ENCODE assay signal across 19 cellular contexts in genomic region chr11:103582351-103582909, GRCh38.
"Had no signal": no experiment of that assay in that cellular context is flagged by ENCODE, and none has a peak within 500 bp of the region (broad histone marks: within the 10 kb centered on the region; RNA-seq: fewer than 3 reads in every experiment).

No MANE protein-coding gene starts in this region.

- H3K27me3 Mint-ChIP-seq: activated naive CD8-positive, alpha-beta T cell treated with anti-CD3 and anti-CD28 coated beads, Interleukin-2, amount 50 U/mL, for 24 hours; dendritic cell treated with granulocyte-macrophage colony-stimulating factor and Interleukin-4, amounts not matched to agents 40 ng/mL and 50 ng/mL, for 4 days had no signal

- H3K4me3 Mint-ChIP-seq: activated naive CD8-positive, alpha-beta T cell treated with anti-CD3 and anti-CD28 coated beads, Interleukin-2, amount 50 U/mL, for 24 hours; central memory CD8-positive, alpha-beta T cell; dendritic cell treated with granulocyte-macrophage colony-stimulating factor and Interleukin-4, amounts not matched to agents 40 ng/mL and 50 ng/mL, for 4 days; effector memory CD8-positive, alpha-beta T cell; nephron progenitor cell; T-helper 1 cell treated with Interleukin-12 subunit alpha and Interleukin-12 subunit beta and Interleukin-4 antibody, amounts not matched to agents 30 μg/mL and 1 μg/mL, for 36 hours; WTC11 had no signal

- H3K4me3 ChIP-seq: body of pancreas, heart right ventricle, left ventricle myocardium inferior, testis had no signal

- H3K36me3 Mint-ChIP-seq: WTC11 had no signal

- H3K4me1 ChIP-seq: testis had no signal

- DNase-seq: activated CD4-positive, alpha-beta T cell treated with anti-CD3 and anti-CD28 coated beads for 48 hours; activated CD8-positive, alpha-beta memory T cell treated with anti-CD3 and anti-CD28 coated beads for 24 hours; activated naive CD4-positive, alpha-beta T cell treated with Interleukin-2 at 50 U/mL for 16 hours; activated naive CD8-positive, alpha-beta T cell treated with anti-CD3 and anti-CD28 coated beads, Interleukin-2, amount 50 U/mL, for 24 hours; body of pancreas; effector memory CD8-positive, alpha-beta T cell; erythroblast; heart right ventricle; left ventricle myocardium inferior; mesenchymal stem cell; nephron progenitor cell; stimulated activated CD4-positive, alpha-beta T cell treated with anti-CD3 and anti-CD28 coated beads, Interleukin-4, amount 100 ng/mL, for 1 hour; stimulated activated CD8-positive, alpha-beta memory T cell treated with anti-CD3 and anti-CD28 coated beads, Interleukin-4, amount 100 ng/mL, for 48 hours; stimulated activated naive CD8-positive, alpha-beta T cell treated with anti-CD3 and anti-CD28 coated beads, Interleukin-15, Interleukin-2, amounts not matched to agents 100 U/mL and 50 U/mL, for 24 hours; testis had no signal

- H3K36me3 ChIP-seq: heart right ventricle, left ventricle myocardium inferior had no signal

- H3K27ac ChIP-seq: body of pancreas, heart right ventricle, left ventricle myocardium inferior, testis had no signal

- H3K4me1 Mint-ChIP-seq: activated naive CD8-positive, alpha-beta T cell treated with anti-CD3 and anti-CD28 coated beads, Interleukin-2, amount 50 U/mL, for 24 hours; central memory CD8-positive, alpha-beta T cell; nephron progenitor cell had no signal

- H3K9me3 Mint-ChIP-seq: activated naive CD8-positive, alpha-beta T cell treated with anti-CD3 and anti-CD28 coated beads, Interleukin-2, amount 50 U/mL, for 24 hours; central memory CD8-positive, alpha-beta T cell; dendritic cell treated with granulocyte-macrophage colony-stimulating factor and Interleukin-4, amounts not matched to agents 40 ng/mL and 50 ng/mL, for 4 days; effector memory CD8-positive, alpha-beta T cell; nephron progenitor cell; T-helper 1 cell treated with Interleukin-12 subunit alpha and Interleukin-12 subunit beta and Interleukin-4 antibody, amounts not matched to agents 30 μg/mL and 1 μg/mL, for 36 hours had no signal

- H3K27me3 ChIP-seq: body of pancreas, heart right ventricle, testis had no signal

- H3K27ac Mint-ChIP-seq: activated naive CD8-positive, alpha-beta T cell treated with anti-CD3 and anti-CD28 coated beads, Interleukin-2, amount 50 U/mL, for 24 hours; dendritic cell treated with granulocyte-macrophage colony-stimulating factor and Interleukin-4, amounts not matched to agents 40 ng/mL and 50 ng/mL, for 4 days; effector memory CD8-positive, alpha-beta T cell; nephron progenitor cell; T-helper 1 cell treated with Interleukin-12 subunit alpha and Interleukin-12 subunit beta and Interleukin-4 antibody, amounts not matched to agents 30 μg/mL and 1 μg/mL, for 36 hours; WTC11 had no signal
